8 cellular contexts compared by ENCODE assay signal in genomic region chr20:44309763-44310663, GRCh38. TPM values are rescaled to one million over a fixed set of nuclear protein-coding genes. Genes with fewer than 3 reads are reported as not detected.
DNase-seq lines count a peak whose midpoint lies in the region; ATAC-seq and TF ChIP-seq lines count a peak whose summit lies in the region.

No MANE protein-coding gene starts in this region.

- H3K27me3 ChIP-seq in heart left ventricle, result no peaks in the 10 kb centered on the region

- no peaks in the 10 kb centered on the region for H3K9me3 Mint-ChIP-seq in activated T-helper 17 cell treated with anti-CD3 and anti-CD28 coated beads, Interleukin-2, amount 50 U/mL, for 72 hours

- H3K4me1 Mint-ChIP-seq in activated T-helper 17 cell treated with anti-CD3 and anti-CD28 coated beads, Interleukin-2, amount 50 U/mL, for 72 hours, result peaks cover 7% of the 10 kb centered on the region

- peak overlapping the region; percentile 66 to 95 (median 88) for H3K27ac ChIP-seq in heart left ventricle

- 6 to 10% (median 8%) methylated on average over 11 to 17 of the region's 17 CpGs for WGBS in heart left ventricle, 4 donors

- H3K9me3 ChIP-seq in heart left ventricle, result no peaks in the 10 kb centered on the region

- H3K27me3 Mint-ChIP-seq in activated T-helper 17 cell treated with anti-CD3 and anti-CD28 coated beads, Interleukin-2, amount 50 U/mL, for 72 hours, result no peaks in the 10 kb centered on the region

- peaks cover 0 to 15% (median 5%) of the 10 kb centered on the region in 9 donors for H3K36me3 ChIP-seq in heart left ventricle

- peak; percentile 42 for DNase-seq in Daoy (ENCODE audit: low read depth)
- peak in 4 of 5 donors; percentile 39 to 80 (median 65) for DNase-seq in heart left ventricle
- DNase-seq in pons (ENCODE audit: low spot score), result peak; percentile 5
- no peak for DNase-seq in DMS153 treated with DMSO at 0.1 percent for 48 hours (lab: John Stamatoyannopoulos, UW; ENCODE audit: unreplicated experiment)
- DNase-seq in HT-29 (ENCODE audit: low spot score), result no peak

- H3K4me1 ChIP-seq in heart left ventricle, result peaks cover 0 to 56% (median 17%) of the 10 kb centered on the region in 12 donors

- peak overlapping the region; percentile 93 for H3K27ac Mint-ChIP-seq in activated T-helper 17 cell treated with anti-CD3 and anti-CD28 coated beads, Interleukin-2, amount 50 U/mL, for 72 hours

- peak; percentile 6 for ATAC-seq in HG03571 (IDR thresholded peaks at IDR 0.05; ENCODE audit: unreplicated experiment)
- no peak for ATAC-seq in activated T-helper 17 cell treated with anti-CD3 and anti-CD28 coated beads, Interleukin-2, amount 50 U/mL, for 72 hours (replicated peaks)
- peak; percentile 63 to 74 (median 71) for ATAC-seq in heart left ventricle
- no peak for ATAC-seq in GM21360 (IDR thresholded peaks at IDR 0.05; ENCODE audit: unreplicated experiment)

- no peak for TF ChIP-seq CTCF in heart left ventricle (IDR thresholded peaks at IDR 0.05)

- no peak for TF ChIP-seq POLR2A in heart left ventricle (IDR thresholded peaks at IDR 0.05)

- H3K36me3 Mint-ChIP-seq in activated T-helper 17 cell treated with anti-CD3 and anti-CD28 coated beads, Interleukin-2, amount 50 U/mL, for 72 hours (ENCODE audit: low read depth), result peaks cover 14% of the 10 kb centered on the region

- H3K4me3 Mint-ChIP-seq in activated T-helper 17 cell treated with anti-CD3 and anti-CD28 coated beads, Interleukin-2, amount 50 U/mL, for 72 hours, result peak overlapping the region; percentile 82

- peak overlapping the region; percentile 62 to 98 (median 81) for H3K4me3 ChIP-seq in heart left ventricle

- intact Hi-C loops in heart left ventricle (cut with DNase I), result loop anchor here in 8 of 10 donors (2.0 to 10.0 kb wide), 11 partner anchors 75 to 305 kb away; no protein-coding TSS in a partner anchor

RNA-seq across cellular contexts. Expression of gene FITM2, which starts 1.0 kb away (rescaled TPM):
- 6.6 and 7.4 TPM in 2 replicates for total RNA-seq in Daoy (2014; rRNA removed; shearing (Covaris generic))
- total RNA-seq in activated T-helper 17 cell treated with anti-CD3 and anti-CD28 coated beads, Interleukin-2, amount 50 U/mL, for 72 hours, result 1 to 10 TPM; 2.2 TPM
- total RNA-seq in heart left ventricle, result 100 to 1,000 TPM in 7 of 9 donors, 10 to 100 TPM in 2; 71.7 to 165 (median 125) TPM
- 10 to 100 TPM; 31.5 to 60.6 TPM for polyA plus RNA-seq in heart left ventricle
- 4.5 and 6.7 TPM in 2 replicates for total RNA-seq in HT-29 (2014; rRNA removed; shearing (Covaris generic))

RNA-seq across cellular contexts. Expression of gene R3HDML, which starts 26.8 kb away (rescaled TPM):
- not detected in 2 replicates for total RNA-seq in Daoy (2014; rRNA removed; shearing (Covaris generic))
- not detected for total RNA-seq in activated T-helper 17 cell treated with anti-CD3 and anti-CD28 coated beads, Interleukin-2, amount 50 U/mL, for 72 hours
- not detected for total RNA-seq in heart left ventricle
- polyA plus RNA-seq in heart left ventricle, result not detected
- not detected in 2 replicates for total RNA-seq in HT-29 (2014; rRNA removed; shearing (Covaris generic))

RNA-seq across cellular contexts. Expression of gene HNF4A, which starts 45.5 kb away (rescaled TPM):
- total RNA-seq in Daoy (2014; rRNA removed; shearing (Covaris generic)), result not detected in 2 replicates
- total RNA-seq in activated T-helper 17 cell treated with anti-CD3 and anti-CD28 coated beads, Interleukin-2, amount 50 U/mL, for 72 hours, result not detected
- total RNA-seq in heart left ventricle, result not detected
- polyA plus RNA-seq in heart left ventricle, result under 1 TPM in 1 of 2 donors, not detected in 1; 0.03 TPM
- total RNA-seq in HT-29 (2014; rRNA removed; shearing (Covaris generic)), result 63.8 and 70.7 TPM in 2 replicates

Comparison
In these comparisons a context has a peak if more than half of its experiments do, and no peak if none do; other contexts are left out.
1. DNase-seq: peak in Daoy (single experiment), heart left ventricle (4 of 5) and pons (single experiment); none in DMS153 treated with DMSO at 0.1 percent for 48 hours (single experiment) and HT-29 (single experiment).
2. ATAC-seq: peak in HG03571 (single experiment) and heart left ventricle (4 of 4); none in activated T-helper 17 cell treated with anti-CD3 and anti-CD28 coated beads, Interleukin-2, amount 50 U/mL, for 72 hours (single experiment) and GM21360 (single experiment).
3. RNA of gene HNF4A, which starts 45.5 kb away (total RNA-seq): 63.8 to 70.7 TPM in HT-29; not detected in Daoy, not detected in activated T-helper 17 cell treated with anti-CD3 and anti-CD28 coated beads, Interleukin-2, amount 50 U/mL, for 72 hours and not detected in heart left ventricle; every median in the first group is over 10 times any median in the second.